32 cellular contexts compared by ENCODE assay signal in the genomic region with DNA sequence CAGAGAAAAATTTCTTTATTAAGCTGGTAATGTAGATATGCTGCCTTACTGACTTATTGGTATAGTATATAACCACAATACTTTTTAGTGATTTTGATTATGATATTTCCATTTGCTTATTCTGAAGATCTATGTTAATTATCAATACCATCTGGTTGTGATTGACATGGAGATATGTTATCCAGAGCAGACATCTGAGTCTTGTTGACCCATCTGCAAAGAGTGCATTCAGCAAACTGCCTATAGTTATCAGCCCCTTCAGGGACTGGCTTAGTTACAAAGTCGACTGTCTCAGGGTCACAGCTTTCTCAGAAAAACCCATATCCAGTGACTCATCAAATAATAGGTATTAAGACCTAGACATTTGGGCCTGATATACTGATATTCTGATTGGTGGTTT.
"Had no signal": no experiment of that assay in that cellular context is flagged by ENCODE, and none has a peak within 500 bp of the region (broad histone marks: within the 10 kb centered on the region; RNA-seq: fewer than 3 reads in every experiment).

No MANE protein-coding gene starts in this region.

- H3K9me3 ChIP-seq: ovary, psoas muscle, suprapubic skin, testis, tibial artery, transverse colon, upper lobe of right lung, uterus had no signal

- H3K4me2 ChIP-seq: smooth muscle cell had no signal

- H3K27me3 Mint-ChIP-seq: naive thymus-derived CD8-positive, alpha-beta T cell; natural killer cell treated with Interleukin-12 subunit alpha and Interleukin-12 subunit beta and Interleukin-15 and Interleukin-18, amount 100 ng/mL, for 72 hours; progenitor cell of endocrine pancreas; stimulated activated memory B cell treated with anti-CD40 and anti-IgM and Interleukin-4, amounts not matched to agents 10 μg/mL and 1 μg/mL and 100 μg/mL, for 72 hours; stimulated activated naive CD8-positive, alpha-beta T cell treated with anti-CD3 and anti-CD28 coated beads, Interleukin-15, amount 100 ng/mL, for 72 hours; type B pancreatic cell had no signal

- H3K27ac ChIP-seq: ovary, parathyroid adenoma, psoas muscle, skin epidermis, spleen, suprapubic skin, testis, tibial artery, transverse colon, upper lobe of right lung, uterus had no signal

- H3K9ac ChIP-seq: parathyroid adenoma had no signal

- H3K27ac Mint-ChIP-seq: naive thymus-derived CD8-positive, alpha-beta T cell; natural killer cell treated with Interleukin-12 subunit alpha and Interleukin-12 subunit beta and Interleukin-15 and Interleukin-18, amount 100 ng/mL, for 72 hours; nephron progenitor cell; progenitor cell of endocrine pancreas; stimulated activated memory B cell treated with anti-CD40 and anti-IgM and Interleukin-4, amounts not matched to agents 10 μg/mL and 1 μg/mL and 100 μg/mL, for 72 hours; stimulated activated naive CD8-positive, alpha-beta T cell treated with anti-CD3 and anti-CD28 coated beads, Interleukin-15, amount 100 ng/mL, for 72 hours; type B pancreatic cell had no signal

- H3K4me3 Mint-ChIP-seq: naive thymus-derived CD8-positive, alpha-beta T cell; natural killer cell treated with Interleukin-12 subunit alpha and Interleukin-12 subunit beta and Interleukin-15 and Interleukin-18, amount 100 ng/mL, for 72 hours; nephron progenitor cell; neural crest cell; stimulated activated memory B cell treated with anti-CD40 and anti-IgM and Interleukin-4, amounts not matched to agents 10 μg/mL and 1 μg/mL and 100 μg/mL, for 72 hours; stimulated activated naive CD8-positive, alpha-beta T cell treated with anti-CD3 and anti-CD28 coated beads, Interleukin-15, amount 100 ng/mL, for 72 hours; type B pancreatic cell had no signal

- H3K4me3 ChIP-seq: ovary, psoas muscle, skin epidermis, smooth muscle cell, spleen, suprapubic skin, testis, tibial artery, transverse colon, upper lobe of right lung, uterus had no signal

- H3K79me2 ChIP-seq: parathyroid adenoma had no signal

- H3K4me1 Mint-ChIP-seq: naive thymus-derived CD8-positive, alpha-beta T cell; nephron progenitor cell; stimulated activated memory B cell treated with anti-CD40 and anti-IgM and Interleukin-4, amounts not matched to agents 10 μg/mL and 1 μg/mL and 100 μg/mL, for 72 hours; stimulated activated naive CD8-positive, alpha-beta T cell treated with anti-CD3 and anti-CD28 coated beads, Interleukin-15, amount 100 ng/mL, for 72 hours had no signal

- H3K4me1 ChIP-seq: parathyroid adenoma, psoas muscle, spleen, suprapubic skin, testis, tibial artery, transverse colon, upper lobe of right lung, uterus had no signal

- DNase-seq: naive thymus-derived CD8-positive, alpha-beta T cell; nephron progenitor cell; occipital lobe; ovary; posterior cingulate gyrus; psoas muscle; right cardiac atrium; spleen; stimulated activated CD4-positive, alpha-beta T cell treated with anti-CD3 and anti-CD28 coated beads, Interleukin-12 subunit alpha, Interleukin-12 subunit beta, amount 100 ng/mL, for 4 hours; stimulated activated CD4-positive, alpha-beta T cell treated with anti-CD3 and anti-CD28 coated beads, Interleukin-1b, Interleukin-23, amount 100 ng/mL, for 48 hours; stimulated activated CD4-positive, alpha-beta T cell treated with anti-CD3 and anti-CD28 coated beads, Interleukin-4, amount 100 ng/mL, for 1 hour; stimulated activated CD4-positive, alpha-beta T cell treated with anti-CD3 and anti-CD28 coated beads, Interleukin-4, amount 100 ng/mL, for 4 hours; stimulated activated CD8-positive, alpha-beta memory T cell treated with anti-CD3 and anti-CD28 coated beads, Interleukin-4, amount 100 ng/mL, for 48 hours; stimulated activated naive CD4-positive, alpha-beta T cell; stimulated activated naive CD8-positive, alpha-beta T cell treated with anti-CD3 and anti-CD28 coated beads, Interleukin-15, amount 100 ng/mL, for 72 hours; stimulated activated naive CD8-positive, alpha-beta T cell treated with anti-CD3 and anti-CD28 coated beads, Interleukin-15, Interleukin-2, amounts not matched to agents 100 U/mL and 50 U/mL, for 24 hours; substantia nigra; testis; tibial artery; transverse colon; upper lobe of right lung; uterus had no signal

- H2AFZ ChIP-seq: parathyroid adenoma had no signal

- H3K36me3 Mint-ChIP-seq: naive thymus-derived CD8-positive, alpha-beta T cell; stimulated activated memory B cell treated with anti-CD40 and anti-IgM and Interleukin-4, amounts not matched to agents 10 μg/mL and 1 μg/mL and 100 μg/mL, for 72 hours; type B pancreatic cell had no signal

- H3K27me3 ChIP-seq: ovary, spleen, suprapubic skin, testis, tibial artery, transverse colon, upper lobe of right lung, uterus had no signal

- H3K36me3 ChIP-seq: ovary, spleen, suprapubic skin, tibial artery, transverse colon, upper lobe of right lung, uterus had no signal

- H3K9me3 Mint-ChIP-seq: nephron progenitor cell had no signal

- ATAC-seq: naive thymus-derived CD8-positive, alpha-beta T cell; natural killer cell treated with Interleukin-12 subunit alpha and Interleukin-12 subunit beta and Interleukin-15 and Interleukin-18, amount 100 ng/mL, for 72 hours; psoas muscle; right cardiac atrium; sciatic nerve; stimulated activated memory B cell treated with anti-CD40 and anti-IgM and Interleukin-4, amounts not matched to agents 10 μg/mL and 1 μg/mL and 100 μg/mL, for 72 hours; stimulated activated naive CD8-positive, alpha-beta T cell treated with anti-CD3 and anti-CD28 coated beads, Interleukin-15, amount 100 ng/mL, for 72 hours; stimulated activated naive CD8-positive, alpha-beta T cell treated with anti-CD3 and anti-CD28 coated beads, Interleukin-15, Interleukin-2, amounts not matched to agents 100 U/mL and 50 U/mL, for 24 hours; upper lobe of right lung had no signal
